In the genomic region with DNA sequence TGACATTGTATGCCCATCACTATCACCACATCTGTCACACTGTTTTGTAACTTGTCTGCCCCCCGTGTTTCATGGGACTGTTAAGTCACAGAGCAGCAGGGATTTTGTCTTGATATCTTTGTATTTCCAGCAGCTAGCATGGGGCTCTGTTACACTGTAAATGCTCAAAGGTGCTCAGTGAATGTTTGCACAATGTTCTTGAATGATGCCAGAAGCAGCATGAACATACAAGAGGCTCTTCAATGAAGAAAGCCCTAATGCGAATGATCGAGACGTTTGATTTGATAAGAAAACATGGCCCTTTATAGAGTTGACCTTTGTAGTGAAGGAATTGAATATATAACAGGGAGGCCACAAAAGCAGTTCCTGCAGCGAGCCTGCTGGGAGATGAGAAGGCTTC, we compare ENCODE assay signal across 20 cellular contexts.
"Had no signal": no experiment of that assay in that cellular context is flagged by ENCODE, and none has a peak within 500 bp of the region (broad histone marks: within the 10 kb centered on the region; RNA-seq: fewer than 3 reads in every experiment).

No MANE protein-coding gene starts in this region.

- H3K27ac Mint-ChIP-seq: naive B cell; nephron progenitor cell; stimulated activated naive B cell treated with anti-CD40 and anti-IgM and Interleukin-4, amounts not matched to agents 10 μg/mL and 1 μg/mL and 100 μg/mL, for 72 hours had no signal

- DNase-seq: effector memory CD4-positive, alpha-beta T cell; gastrocnemius medialis; heart right ventricle; hypothalamus; left ventricle myocardium inferior; mesenchymal stem cell; midbrain; naive B cell; nephron progenitor cell; psoas muscle; retina; right lobe of liver; spleen; stimulated activated CD4-positive, alpha-beta T cell treated with anti-CD3 and anti-CD28 coated beads, Interleukin-15, amount 100 ng/mL, for 24 hours; stimulated activated CD4-positive, alpha-beta T cell treated with anti-CD3 and anti-CD28 coated beads, Interleukin-2, amount 100 ng/mL, for 24 hours; stimulated activated CD4-positive, alpha-beta T cell treated with anti-CD3 and anti-CD28 coated beads, Interleukin-4, amount 100 ng/mL, for 4 hours; stimulated activated naive B cell treated with anti-CD40 and anti-IgM and Interleukin-4, amounts not matched to agents 10 μg/mL and 1 μg/mL and 100 μg/mL, for 72 hours; trophoblast cell had no signal

- H3K4me3 ChIP-seq: esophagus muscularis mucosa, gastrocnemius medialis, heart right ventricle, left ventricle myocardium inferior, lung, psoas muscle, right lobe of liver, spleen had no signal

- ATAC-seq: gastrocnemius medialis; heart right ventricle; psoas muscle; right lobe of liver; stimulated activated naive B cell treated with anti-CD40 and anti-IgM and Interleukin-4, amounts not matched to agents 10 μg/mL and 1 μg/mL and 100 μg/mL, for 72 hours had no signal

- H3K9me3 Mint-ChIP-seq: naive B cell; nephron progenitor cell; stimulated activated naive B cell treated with anti-CD40 and anti-IgM and Interleukin-4, amounts not matched to agents 10 μg/mL and 1 μg/mL and 100 μg/mL, for 72 hours had no signal

- H3K36me3 Mint-ChIP-seq: naive B cell; stimulated activated naive B cell treated with anti-CD40 and anti-IgM and Interleukin-4, amounts not matched to agents 10 μg/mL and 1 μg/mL and 100 μg/mL, for 72 hours had no signal

- H3K4me1 Mint-ChIP-seq: nephron progenitor cell; stimulated activated naive B cell treated with anti-CD40 and anti-IgM and Interleukin-4, amounts not matched to agents 10 μg/mL and 1 μg/mL and 100 μg/mL, for 72 hours had no signal

- H3K4me3 Mint-ChIP-seq: naive B cell; nephron progenitor cell; stimulated activated naive B cell treated with anti-CD40 and anti-IgM and Interleukin-4, amounts not matched to agents 10 μg/mL and 1 μg/mL and 100 μg/mL, for 72 hours had no signal

- H3K27me3 ChIP-seq: esophagus muscularis mucosa, gastrocnemius medialis, heart right ventricle, right lobe of liver, spleen had no signal

- H3K9me3 ChIP-seq: esophagus muscularis mucosa, gastrocnemius medialis, heart right ventricle, left ventricle myocardium inferior, psoas muscle, right lobe of liver, spleen had no signal

- H3K27me3 Mint-ChIP-seq: naive B cell; stimulated activated naive B cell treated with anti-CD40 and anti-IgM and Interleukin-4, amounts not matched to agents 10 μg/mL and 1 μg/mL and 100 μg/mL, for 72 hours had no signal

- H3K36me3 ChIP-seq: gastrocnemius medialis, left ventricle myocardium inferior, spleen had no signal

- H3K27ac ChIP-seq: esophagus muscularis mucosa, gastrocnemius medialis, heart right ventricle, left ventricle myocardium inferior, psoas muscle, right lobe of liver, spleen had no signal

- H3K4me1 ChIP-seq: esophagus muscularis mucosa, gastrocnemius medialis, heart right ventricle, left ventricle myocardium inferior, psoas muscle, right lobe of liver, spleen had no signal
